15 cellular contexts compared by ENCODE assay signal in the genomic region with DNA sequence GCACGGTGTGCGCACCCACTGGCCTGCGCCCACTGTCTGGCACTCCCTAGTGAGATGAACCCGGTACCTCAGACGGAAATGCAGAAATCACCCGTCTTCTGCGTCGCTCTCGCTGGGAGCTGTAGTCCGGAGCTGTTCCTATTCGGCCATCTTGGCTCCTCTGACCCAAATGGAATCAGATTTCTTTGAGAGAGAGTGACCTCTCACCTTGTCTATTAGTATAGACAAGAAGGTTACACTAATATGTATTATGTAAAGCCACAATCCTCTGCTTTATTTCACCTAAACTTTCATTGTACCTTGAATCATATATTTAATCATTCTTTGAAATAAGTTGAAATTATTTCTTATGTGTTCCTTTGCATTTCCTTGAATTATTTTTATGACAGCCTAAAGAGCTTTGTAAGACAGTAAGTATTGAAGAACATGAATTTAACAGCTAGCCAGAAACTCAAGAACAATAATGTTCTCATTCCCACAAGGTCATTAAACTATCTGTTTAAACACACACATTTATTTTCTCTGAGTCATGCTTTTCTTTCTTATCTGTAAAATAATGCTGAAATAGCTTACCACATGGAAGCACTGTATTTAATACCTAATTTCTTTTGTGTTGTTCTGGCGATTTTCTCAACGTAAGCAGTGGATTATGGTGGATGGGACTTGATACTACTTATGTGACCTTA.
"Had no signal": no experiment of that assay in that cellular context is flagged by ENCODE, and none has a peak within 500 bp of the region (broad histone marks: within the 10 kb centered on the region; RNA-seq: fewer than 3 reads in every experiment).

No MANE protein-coding gene starts in this region.

- H3K4me1 ChIP-seq: ascending aorta, left ventricle myocardium inferior, spleen had no signal

- DNase-seq: activated T-cell treated with anti-CD3 and anti-CD28 coated beads, Interleukin-2, amount 50 U/mL, for 1 hour; foreskin fibroblast; left ventricle myocardium inferior; mammary epithelial cell; midbrain; natural killer cell; spleen; stimulated activated CD4-positive, alpha-beta T cell treated with anti-CD3 and anti-CD28 coated beads, Interleukin-4, amount 100 ng/mL, for 24 hours; stimulated activated naive CD4-positive, alpha-beta T cell treated with Interleukin-2 at 50 U/mL for 16 hours; T-cell; WERI-Rb-1 had no signal

- H3K27ac ChIP-seq: ascending aorta, cardiac muscle cell, epithelial cell of prostate, left ventricle myocardium inferior, spleen, thoracic aorta, WERI-Rb-1 had no signal

- H3K9me3 ChIP-seq: thoracic aorta had no signal

- H3K27me3 ChIP-seq: ascending aorta, cardiac muscle cell, spleen had no signal

- H3K36me3 ChIP-seq: ascending aorta, cardiac muscle cell, left ventricle myocardium inferior, spleen, thoracic aorta, WERI-Rb-1 had no signal

- H3K4me3 ChIP-seq: ascending aorta, cardiac muscle cell, left ventricle myocardium inferior, spleen, thoracic aorta had no signal
